ENCODE assay signal across 11 cellular contexts in the genomic region with DNA sequence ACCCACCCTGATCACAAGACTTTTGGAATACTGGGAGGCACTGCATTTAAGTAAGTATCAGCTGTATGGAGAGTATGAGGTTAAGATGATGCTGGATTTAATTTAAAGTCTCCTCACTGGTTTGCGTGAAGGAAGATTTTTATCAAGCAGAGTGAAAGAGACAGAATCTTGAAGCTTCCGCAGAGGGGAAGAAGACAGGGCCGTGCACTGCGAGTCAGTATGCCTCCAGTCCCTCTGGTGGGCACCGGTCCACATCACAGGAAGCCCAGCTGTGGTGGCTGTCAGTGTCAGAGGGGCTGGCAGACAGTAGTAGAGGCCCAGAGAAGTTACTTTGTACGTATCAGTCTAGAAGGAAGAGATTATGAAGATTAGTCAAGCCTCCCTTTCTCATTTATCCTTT.
A peak's percentile ranks its signal among the peaks of the same experiment; 100 is the strongest.
DNase-seq lines count a peak whose midpoint lies in the region; ATAC-seq and TF ChIP-seq lines count a peak whose summit lies in the region.
"Had no signal": no experiment of that assay in that cellular context is flagged by ENCODE, and none has a peak within 500 bp of the region (broad histone marks: within the 10 kb centered on the region; RNA-seq: fewer than 3 reads in every experiment).

No MANE protein-coding gene starts in this region.

- no peaks in the 10 kb centered on the region for H3K36me3 ChIP-seq in DND-41 (ENCODE audit: insufficient read depth, low read length)
- H3K36me3 ChIP-seq in OCI-LY1 (ENCODE audit: insufficient read depth, low read length), result no peaks in the 10 kb centered on the region
- no peaks in the 10 kb centered on the region for H3K36me3 ChIP-seq in neural progenitor cell
- H3K36me3 ChIP-seq in transverse colon, result no peaks in the 10 kb centered on the region

- TF ChIP-seq POLR2A in transverse colon (IDR thresholded peaks at IDR 0.05), result no peak

- no peaks in the 10 kb centered on the region for H3K36me3 Mint-ChIP-seq in neural progenitor cell

- WGBS in transverse colon (ENCODE audit: low coverage in 1 of 2), 2 donors, result 78 to 84% methylated on average over 6 of the region's 6 CpGs

- H3K9me3 Mint-ChIP-seq in neural progenitor cell, result no peaks in the 10 kb centered on the region

- in situ Hi-C loops in transverse colon (cut with MboI; ENCODE audit: low pct_ligation_motif_present in 1 of 4, low pct_unique_long_range_greater_than_20kb in 1 of 4, low sequenced_read_pairs in 3 of 4), result no loop called here

- ATAC-seq in DND-41 (ENCODE audit: insufficient read depth, low read depth), result peak; percentile 29; the same call in 1 of the 3 replicates
- no peak for ATAC-seq in HG02970 (IDR thresholded peaks at IDR 0.05; ENCODE audit: low FRiP score, unreplicated experiment)
- ATAC-seq: activated CD4-positive, CD25-positive, alpha-beta regulatory T cell treated with anti-CD3 and anti-CD28 coated beads, Interleukin-2, amount 50 U/mL, for 24 hours had no signal

- H3K9me2 ChIP-seq in OCI-LY1 (ENCODE audit: low read depth, low read length), result no peaks in the 10 kb centered on the region

- DNase-seq in DND-41 (peak; percentile 38), fibroblast of pulmonary artery (ENCODE audit: low read depth) (peak; percentile 38), neural progenitor cell (ENCODE audit: low spot score) (peak; percentile 61), T-helper 9 cell (no peak), transverse colon (no peak)
- DNase-seq in effector CD8-positive, alpha-beta T cell (lab: John Stamatoyannopoulos, UW), result no peak
- DNase-seq: central memory CD4-positive, alpha-beta T cell; GOT3 had no signal

- H3K4me2 ChIP-seq in DND-41 (ENCODE audit: insufficient read depth, low read length) (no peak overlapping the region), OCI-LY1 (ENCODE audit: low read length) (peak overlapping the region; percentile 62), neural progenitor cell (no peak overlapping the region)

- H3F3A ChIP-seq in OCI-LY1 (ENCODE audit: insufficient read depth, low read length) (no peaks in the 10 kb centered on the region), neural progenitor cell (ENCODE audit: low read depth) (no peaks in the 10 kb centered on the region)

- H2AFZ ChIP-seq in DND-41 (ENCODE audit: low read depth, low read length) (no peak overlapping the region), OCI-LY1 (ENCODE audit: low read length) (peak overlapping the region; percentile 6; the same call in 1 of the 2 replicates), neural progenitor cell (replicated peaks) (no peak overlapping the region)

- H3K9ac ChIP-seq in DND-41 (ENCODE audit: low read depth, low read length) (no peak overlapping the region), OCI-LY1 (ENCODE audit: low read length) (peak overlapping the region; percentile 60), neural progenitor cell (no peak overlapping the region)

- H4K20me1 ChIP-seq in DND-41 (ENCODE audit: insufficient read depth, low read length) (no peaks in the 10 kb centered on the region), OCI-LY1 (ENCODE audit: insufficient read depth, low read length) (no peaks in the 10 kb centered on the region), neural progenitor cell (ENCODE audit: low read depth) (no peaks in the 10 kb centered on the region)

- peaks cover 2% of the 10 kb centered on the region for H3K27me3 Mint-ChIP-seq in neural progenitor cell (ENCODE audit: insufficient read depth, low read depth)

- no peak overlapping the region for H3K27ac Mint-ChIP-seq in neural progenitor cell

- no peak overlapping the region for H3K4me3 Mint-ChIP-seq in neural progenitor cell

- peak; percentile 48 for TF ChIP-seq CTCF in DND-41 (IDR thresholded peaks at IDR 0.05; ENCODE audit: borderline replicate concordance, extremely low read depth, low read length, poor library complexity, severe bottlenecking)
- peak; percentile 81 for TF ChIP-seq CTCF in OCI-LY1 (IDR thresholded peaks at IDR 0.05; ENCODE audit: low read length)
- peak; percentile 36 for TF ChIP-seq CTCF in fibroblast of pulmonary artery (IDR thresholded peaks at IDR 0.05; ENCODE audit: low read length, missing control alignments)
- peak; percentile 58 for TF ChIP-seq CTCF in neural progenitor cell (IDR thresholded peaks at IDR 0.05)
- TF ChIP-seq CTCF in transverse colon (IDR thresholded peaks at IDR 0.05), result peak in 2 of 5 experiments; percentile 6 to 17

- H3K79me2 ChIP-seq in DND-41 (ENCODE audit: insufficient read depth, low read length), result no peaks in the 10 kb centered on the region
- H3K79me2 ChIP-seq in OCI-LY1 (ENCODE audit: insufficient read depth, low read length), result no peaks in the 10 kb centered on the region
- H3K79me2 ChIP-seq in neural progenitor cell (ENCODE audit: low read depth), result no peaks in the 10 kb centered on the region

- H3K4me1 ChIP-seq in DND-41 (ENCODE audit: insufficient read depth, low read length), result peaks cover 16% of the 10 kb centered on the region
- peaks cover 86% of the 10 kb centered on the region for H3K4me1 ChIP-seq in OCI-LY1 (ENCODE audit: insufficient read depth, low read length, severe bottlenecking)
- peaks cover 7% of the 10 kb centered on the region for H3K4me1 ChIP-seq in neural progenitor cell
- peaks cover 0 to 17% (median 3%) of the 10 kb centered on the region in 4 donors for H3K4me1 ChIP-seq in transverse colon

- no peak for TF ChIP-seq EP300 in transverse colon (IDR thresholded peaks at IDR 0.05; ENCODE audit: low read depth)

- no peak overlapping the region for H3K4me3 ChIP-seq in DND-41 (ENCODE audit: low read depth in 1 of 2, low read length in 2 of 2)
- peak overlapping the region; percentile 33 for H3K4me3 ChIP-seq in OCI-LY1 (ENCODE audit: low read depth, low read length, poor library complexity, severe bottlenecking)
- no peak overlapping the region for H3K4me3 ChIP-seq in fibroblast of pulmonary artery (replicated peaks; ENCODE audit: low read depth, low read length)
- H3K4me3 ChIP-seq in neural progenitor cell, result no peak overlapping the region
- H3K4me3 ChIP-seq in transverse colon, result no peak overlapping the region

- H3K4me1 Mint-ChIP-seq in neural progenitor cell, result peaks cover 12% of the 10 kb centered on the region

- H3K9me3 ChIP-seq in DND-41 (ENCODE audit: insufficient read depth, low read length, severe bottlenecking) (no peaks in the 10 kb centered on the region), OCI-LY1 (ENCODE audit: low read length) (no peaks in the 10 kb centered on the region), neural progenitor cell (ENCODE audit: low read depth) (no peaks in the 10 kb centered on the region), transverse colon (no peaks in the 10 kb centered on the region)

- intact Hi-C loops in transverse colon (cut with DNase I; ENCODE audit: low total_unique reads), result no loop called here

- H3K27me3 ChIP-seq in DND-41 (ENCODE audit: insufficient read depth, low read length, poor library complexity), result no peaks in the 10 kb centered on the region
- H3K27me3 ChIP-seq in OCI-LY1 (ENCODE audit: insufficient read depth, low read length), result no peaks in the 10 kb centered on the region
- H3K27me3 ChIP-seq in neural progenitor cell, result no peaks in the 10 kb centered on the region
- no peaks in the 10 kb centered on the region for H3K27me3 ChIP-seq in transverse colon

- H3K27ac ChIP-seq in DND-41 (ENCODE audit: low read length) (no peak overlapping the region), OCI-LY1 (ENCODE audit: low read depth, low read length, poor library complexity, severe bottlenecking) (peak overlapping the region; percentile 77), neural progenitor cell (no peak overlapping the region), transverse colon (no peak overlapping the region)

Comparison
In these comparisons a context has a peak if more than half of its experiments do, and no peak if none do; other contexts are left out.
1. DNase-seq: peak in DND-41 (single experiment), fibroblast of pulmonary artery (single experiment) and neural progenitor cell (single experiment); none in T-helper 9 cell (single experiment), effector CD8-positive, alpha-beta T cell (single experiment) and transverse colon (single experiment).